ENCODE assay signal across 9 cellular contexts in the genomic region with DNA sequence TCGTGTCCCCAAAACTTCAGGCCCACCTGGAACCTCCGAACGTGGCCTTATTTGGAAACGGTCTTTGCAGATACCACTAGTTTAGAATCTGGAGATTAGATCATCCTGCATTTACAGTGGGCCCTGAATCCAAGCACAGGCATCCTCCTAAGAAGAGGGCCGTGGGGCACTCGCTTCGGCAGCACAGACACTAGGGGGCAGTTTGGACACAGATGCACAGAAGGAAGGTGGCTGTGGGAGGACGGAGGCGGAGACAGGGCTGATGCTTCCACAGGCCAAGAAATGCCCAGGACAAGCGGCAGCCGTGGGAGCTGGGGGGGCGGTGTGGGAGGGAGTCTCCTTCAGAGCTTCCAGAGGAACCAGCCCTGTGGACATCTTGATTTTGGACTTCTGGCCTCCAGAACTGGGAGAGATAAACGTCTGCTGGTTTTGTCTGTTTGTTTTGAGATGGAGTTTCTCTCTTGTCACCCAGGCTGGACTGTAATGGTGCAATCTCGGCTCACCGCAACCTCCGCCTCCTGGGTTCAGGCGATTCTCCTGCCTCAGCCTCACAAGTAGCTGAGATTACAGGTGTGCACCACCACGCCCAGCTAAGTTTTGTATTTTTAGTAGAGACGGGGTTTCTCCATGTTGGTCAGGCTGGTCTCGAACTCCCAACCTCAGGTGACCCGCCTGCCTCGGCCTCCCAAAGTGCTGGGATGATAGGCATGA. TPM values are rescaled to one million over a fixed set of nuclear protein-coding genes. Genes with fewer than 3 reads are reported as not detected.
DNase-seq lines count a peak whose midpoint lies in the region; ATAC-seq and TF ChIP-seq lines count a peak whose summit lies in the region.
"Not testable (repeated sequence)": the region's sequence is repeated elsewhere in the genome, so short reads cannot be mapped to it uniquely, and the experiment has no call there.
"Had no signal": no experiment of that assay in that cellular context is flagged by ENCODE, and none has a peak within 500 bp of the region (broad histone marks: within the 10 kb centered on the region; RNA-seq: fewer than 3 reads in every experiment).

No MANE protein-coding gene starts in this region.

- not testable (repeated sequence) for H3K27me3 ChIP-seq in BLaER1; fibroblast of lung (ENCODE audit: control insufficient read depth, insufficient read depth, low read length); lung (ENCODE audit: control insufficient read depth, insufficient read depth)

- not testable (repeated sequence) for ATAC-seq in lung (ENCODE audit: insufficient read depth, low FRiP score)

- peak overlapping the region; percentile 75 for H3K9ac ChIP-seq in BLaER1
- not testable (repeated sequence) for H3K9ac ChIP-seq in fibroblast of lung (ENCODE audit: insufficient read depth, low read length)

- not testable (repeated sequence) for H2AFZ ChIP-seq in fibroblast of lung (ENCODE audit: low read length)

- not testable (repeated sequence) for DNase-seq in GM13977 (ENCODE audit: low spot score)
- DNase-seq in NAMALWA (ENCODE audit: low spot score) (peak; percentile 81), RPMI7951 (ENCODE audit: low read depth) (peak; percentile 56), fibroblast of lung (ENCODE audit: low read depth in 2 of 2) (peak; percentile 53 to 56), lung (ENCODE audit: low spot score) (peak; percentile 41)
- peak; percentile 20 for DNase-seq in stimulated activated CD8-positive, alpha-beta memory T cell treated with anti-CD3 and anti-CD28 coated beads, Interleukin-4, amount 100 ng/mL, for 24 hours (ENCODE audit: low read depth)

- H3K36me3 ChIP-seq in BLaER1; fibroblast of lung (ENCODE audit: control insufficient read depth, insufficient read depth, low read length); lung (ENCODE audit: control insufficient read depth in 2 of 2, insufficient read depth in 2 of 2, low read length in 2 of 2): not testable (repeated sequence)

- not testable (repeated sequence) for H3K36me3 Mint-ChIP-seq in activated naive CD4-positive, alpha-beta T cell treated with anti-CD3 and anti-CD28 coated beads, Interleukin-2, amount 50 U/mL, for 24 hours

- peak; percentile 73 for TF ChIP-seq CTCF in GM13977 (IDR thresholded peaks at IDR 0.05; ENCODE audit: extremely low read depth, insufficient read depth, missing control alignments)
- TF ChIP-seq CTCF in fibroblast of lung (conservative IDR thresholded peaks at IDR 0.05 in 1 of 2, IDR thresholded peaks at IDR 0.05 in 1 of 2; ENCODE audit: low read depth in 1 of 2, low read length in 2 of 2): peak; percentile 63 to 81
- TF ChIP-seq CTCF in lung (IDR thresholded peaks at IDR 0.05; ENCODE audit: control extremely low read depth, extremely low read depth): peak; percentile 13

- H3K4me3 Mint-ChIP-seq in activated naive CD4-positive, alpha-beta T cell treated with anti-CD3 and anti-CD28 coated beads, Interleukin-2, amount 50 U/mL, for 24 hours: not testable (repeated sequence)

- H3K4me2 ChIP-seq in BLaER1: peak overlapping the region; percentile 77
- not testable (repeated sequence) for H3K4me2 ChIP-seq in fibroblast of lung (ENCODE audit: extremely low read depth, insufficient read depth, low read length)

- not testable (repeated sequence) for H4K20me1 ChIP-seq in BLaER1; fibroblast of lung (ENCODE audit: control insufficient read depth, extremely low read depth, insufficient read depth, low read length)

- not testable (repeated sequence) for H3K9me3 ChIP-seq in BLaER1; fibroblast of lung (ENCODE audit: control insufficient read depth, insufficient read depth, low read depth, low read length); lung (ENCODE audit: control insufficient read depth in 2 of 2, insufficient read depth in 1 of 2, low read length in 1 of 2)

- not testable (repeated sequence) for H3K79me2 ChIP-seq in fibroblast of lung (ENCODE audit: control insufficient read depth, insufficient read depth, low read length)

- not testable (repeated sequence) for H3K4me1 Mint-ChIP-seq in activated naive CD4-positive, alpha-beta T cell treated with anti-CD3 and anti-CD28 coated beads, Interleukin-2, amount 50 U/mL, for 24 hours

- not testable (repeated sequence) for H3K27me3 Mint-ChIP-seq in activated naive CD4-positive, alpha-beta T cell treated with anti-CD3 and anti-CD28 coated beads, Interleukin-2, amount 50 U/mL, for 24 hours

- H3K27ac Mint-ChIP-seq in activated naive CD4-positive, alpha-beta T cell treated with anti-CD3 and anti-CD28 coated beads, Interleukin-2, amount 50 U/mL, for 24 hours: peak overlapping the region; percentile 76

- in situ Hi-C loops in GM13977 (cut with MboI; ENCODE audit: low pct_unique_long_range_greater_than_20kb, low sequenced_read_pairs, unreplicated experiment): not testable (repeated sequence)

- peak overlapping the region; percentile 87 for H3K27ac ChIP-seq in BLaER1
- not testable (repeated sequence) for H3K27ac ChIP-seq in fibroblast of lung (ENCODE audit: insufficient read depth, low read length); lung (ENCODE audit: low read depth in 1 of 2, low read length in 1 of 2)

- WGBS in lung, 2 donors: 45 to 48% methylated on average over 22 of the region's 22 CpGs

- peaks cover 97% of the 10 kb centered on the region for H3K4me1 ChIP-seq in BLaER1
- H3K4me1 ChIP-seq in fibroblast of lung (ENCODE audit: control insufficient read depth, extremely low read depth, insufficient read depth, low read length); lung (ENCODE audit: control insufficient read depth in 2 of 2, insufficient read depth in 2 of 2, low read length in 2 of 2): not testable (repeated sequence)

- H3K9me3 Mint-ChIP-seq in activated naive CD4-positive, alpha-beta T cell treated with anti-CD3 and anti-CD28 coated beads, Interleukin-2, amount 50 U/mL, for 24 hours: not testable (repeated sequence)

- H3K4me3 ChIP-seq in BLaER1: peak overlapping the region; percentile 54; the same call in 1 of the 2 replicates
- not testable (repeated sequence) for H3K4me3 ChIP-seq in fibroblast of lung (replicated peaks in 1 of 4; ENCODE audit: control extremely low read depth in 1 of 4, insufficient read depth in 1 of 4, low read depth in 3 of 4, low read length in 4 of 4); lung

RNA-seq across cellular contexts. Expression of a gene that starts 2.9 kb away (rescaled TPM):
- total RNA-seq in RPMI7951 (2014; rRNA removed; shearing (Covaris generic)): not detected in 2 replicates
- total RNA-seq in fibroblast of lung: not detected in 2 replicates
- polyA plus RNA-seq in fibroblast of lung: not detected in 2 replicates
- not detected in 2 replicates for polyA plus RNA-seq in fibroblast of lung (2012)
- polyA minus RNA-seq in fibroblast of lung (ENCODE audit: low replicate concordance): not detected in 2 replicates
- total RNA-seq in lung: under 1 TPM in 1 of 2 donors, not detected in 1; 0.11 TPM
- not detected for polyA plus RNA-seq in lung
- total RNA-seq: ureter had no signal

RNA-seq across cellular contexts. Expression of a gene that starts 3.3 kb away (rescaled TPM):
- total RNA-seq in RPMI7951 (2014; rRNA removed; shearing (Covaris generic)): not detected in 2 replicates
- total RNA-seq in fibroblast of lung: not detected in 2 replicates
- polyA plus RNA-seq in fibroblast of lung: not detected in 2 replicates
- polyA plus RNA-seq in fibroblast of lung (2012): not detected in 2 replicates
- polyA minus RNA-seq in fibroblast of lung (ENCODE audit: low replicate concordance): not detected in 2 replicates
- total RNA-seq in lung: not detected
- polyA plus RNA-seq in lung: under 1 TPM in 1 of 2 donors, not detected in 1; 0.16 TPM
- total RNA-seq: ureter had no signal

RNA-seq across cellular contexts. Expression of a gene that starts 12.7 kb away (rescaled TPM):
- total RNA-seq in RPMI7951 (2014; rRNA removed; shearing (Covaris generic)): not detected in 2 replicates
- not detected in 2 replicates for total RNA-seq in fibroblast of lung
- not detected in 2 replicates for polyA plus RNA-seq in fibroblast of lung
- polyA plus RNA-seq in fibroblast of lung (2012): not detected in 2 replicates
- not detected in 2 replicates for polyA minus RNA-seq in fibroblast of lung (ENCODE audit: low replicate concordance)
- 1 to 10 TPM in 1 of 2 donors, not detected in 1; 8.6 TPM for total RNA-seq in lung
- 10 to 100 TPM in 1 of 2 donors, 1 to 10 TPM in 1; 1.4 to 12.3 TPM for polyA plus RNA-seq in lung

RNA-seq across cellular contexts. Expression of a gene that starts 18.2 kb away (rescaled TPM):
- total RNA-seq in RPMI7951 (2014; rRNA removed; shearing (Covaris generic)): 0.10 TPM in 1 of 2 replicates, not detected in the other
- total RNA-seq in fibroblast of lung: not detected in 2 replicates
- not detected in 2 replicates for polyA plus RNA-seq in fibroblast of lung
- polyA plus RNA-seq in fibroblast of lung (2012): not detected in 2 replicates
- polyA minus RNA-seq in fibroblast of lung (ENCODE audit: low replicate concordance): not detected in 2 replicates
- 1 to 10 TPM in 1 of 2 donors, not detected in 1; 4.7 TPM for total RNA-seq in lung
- 1 to 10 TPM in 1 of 2 donors, under 1 TPM in 1; 0.72 to 6.4 TPM for polyA plus RNA-seq in lung

RNA-seq across cellular contexts. Expression of a gene that starts 30.2 kb away (rescaled TPM):
- total RNA-seq in RPMI7951 (2014; rRNA removed; shearing (Covaris generic)): 49.4 and 79.2 TPM in 2 replicates
- 40.1 and 56.5 TPM in 2 replicates for total RNA-seq in fibroblast of lung
- polyA plus RNA-seq in fibroblast of lung: 43.3 and 53.4 TPM in 2 replicates
- 47.4 and 63.9 TPM in 2 replicates for polyA plus RNA-seq in fibroblast of lung (2012)
- polyA minus RNA-seq in fibroblast of lung (ENCODE audit: low replicate concordance): 37.9 and 56.4 TPM in 2 replicates
- 10 to 100 TPM; 56.5 to 94.1 TPM for total RNA-seq in lung
- 100 to 1,000 TPM; 132 to 177 TPM for polyA plus RNA-seq in lung

Comparison
In these comparisons a context has a peak if more than half of its experiments do, and no peak if none do; other contexts are left out.
1. CTCF ChIP-seq: peak in every context shown above with its lines; median percentile 73 in GM13977; 72 in fibroblast of lung; 13 in lung.